In genomic region chr1:43309626-43310025, GRCh38 we compare ENCODE assay signal across 16 cellular contexts. TPM values are rescaled to one million over a fixed set of nuclear protein-coding genes. Genes with fewer than 3 reads are reported as not detected.
"Had no signal": no experiment of that assay in that cellular context is flagged by ENCODE, and none has a peak within 500 bp of the region (broad histone marks: within the 10 kb centered on the region; RNA-seq: fewer than 3 reads in every experiment).

No MANE protein-coding gene starts in this region.

- H3K9me3 ChIP-seq: esophagus squamous epithelium, left ventricle myocardium inferior, pancreas, tibial artery, vagina had no signal

- DNase-seq: activated CD4-positive, alpha-beta T cell treated with anti-CD3 and anti-CD28 coated beads for 1 hour; activated CD8-positive, alpha-beta memory T cell treated with anti-CD3 and anti-CD28 coated beads, Interleukin-2, amount 50 U/mL, for 48 hours; activated CD8-positive, alpha-beta T cell treated with anti-CD3 and anti-CD28 coated beads, Interleukin-2, amount 10 ng/mL, durations not matched to agents 7 days and 5 days; activated naive CD4-positive, alpha-beta T cell; activated naive CD8-positive, alpha-beta T cell treated with anti-CD3 and anti-CD28 coated beads, Interleukin-2, amount 50 U/mL, for 24 hours; esophagus squamous epithelium; left ventricle myocardium inferior; retina; T-helper 9 cell had no signal

- H3K36me3 ChIP-seq: cardiac muscle cell, pancreas, tibial artery, vagina had no signal

- H3K4me3 Mint-ChIP-seq: activated CD8-positive, alpha-beta T cell treated with anti-CD3 and anti-CD28 coated beads, Interleukin-2, amount 10 ng/mL, durations not matched to agents 7 days and 5 days; activated naive CD8-positive, alpha-beta T cell treated with anti-CD3 and anti-CD28 coated beads, Interleukin-2, amount 50 U/mL, for 24 hours had no signal

- H3K27ac Mint-ChIP-seq: activated CD8-positive, alpha-beta T cell treated with anti-CD3 and anti-CD28 coated beads, Interleukin-2, amount 10 ng/mL, durations not matched to agents 7 days and 5 days; activated naive CD8-positive, alpha-beta T cell treated with anti-CD3 and anti-CD28 coated beads, Interleukin-2, amount 50 U/mL, for 24 hours had no signal

- H3K27ac ChIP-seq: cardiac muscle cell, esophagus squamous epithelium, left ventricle myocardium inferior, pancreas, skin epidermis, tibial artery, vagina had no signal

- H3K4me3 ChIP-seq: cardiac muscle cell, esophagus squamous epithelium, left ventricle myocardium inferior, pancreas, skin epidermis, tibial artery, vagina had no signal

- H3K4me1 ChIP-seq: pancreas, vagina had no signal

- H3K27me3 ChIP-seq: cardiac muscle cell, esophagus squamous epithelium, pancreas, tibial artery, vagina had no signal

- H3K9me3 Mint-ChIP-seq: activated naive CD8-positive, alpha-beta T cell treated with anti-CD3 and anti-CD28 coated beads, Interleukin-2, amount 50 U/mL, for 24 hours had no signal

- H3K4me1 Mint-ChIP-seq: activated naive CD8-positive, alpha-beta T cell treated with anti-CD3 and anti-CD28 coated beads, Interleukin-2, amount 50 U/mL, for 24 hours had no signal

- ATAC-seq: activated CD8-positive, alpha-beta T cell treated with anti-CD3 and anti-CD28 coated beads, Interleukin-2, amount 10 ng/mL, durations not matched to agents 7 days and 5 days; activated naive CD8-positive, alpha-beta T cell treated with anti-CD3 and anti-CD28 coated beads, Interleukin-2, amount 50 U/mL, for 24 hours; pancreas had no signal

RNA-seq across cellular contexts. Expression of gene TIE1, which starts 8.8 kb away (rescaled TPM):
- polyA plus RNA-seq: cardiac muscle cell, neural cell had no signal

RNA-seq across cellular contexts. Expression of gene C1orf210, which starts 24.2 kb away (rescaled TPM):
- total RNA-seq: activated CD8-positive, alpha-beta T cell treated with anti-CD3 and anti-CD28 coated beads, Interleukin-2, amount 10 ng/mL, durations not matched to agents 7 days and 5 days; left ventricle myocardium inferior; mesenteric fat pad had no signal
- polyA plus RNA-seq: cardiac muscle cell, neural cell had no signal

RNA-seq across cellular contexts. Expression of gene MPL, which starts 28.0 kb away (rescaled TPM):
- total RNA-seq: activated CD8-positive, alpha-beta T cell treated with anti-CD3 and anti-CD28 coated beads, Interleukin-2, amount 10 ng/mL, durations not matched to agents 7 days and 5 days; cardiac muscle cell; esophagus squamous epithelium; vagina had no signal
- polyA plus RNA-seq: cardiac muscle cell, neural cell had no signal

RNA-seq across cellular contexts. Expression of gene TMEM125, which starts 39.8 kb away (rescaled TPM):
- total RNA-seq: activated CD8-positive, alpha-beta T cell treated with anti-CD3 and anti-CD28 coated beads, Interleukin-2, amount 10 ng/mL, durations not matched to agents 7 days and 5 days; left ventricle myocardium inferior; mesenteric fat pad had no signal
- polyA plus RNA-seq: neural cell had no signal
